Comparison of ENCODE assay signal across 9 cellular contexts in the genomic region with DNA sequence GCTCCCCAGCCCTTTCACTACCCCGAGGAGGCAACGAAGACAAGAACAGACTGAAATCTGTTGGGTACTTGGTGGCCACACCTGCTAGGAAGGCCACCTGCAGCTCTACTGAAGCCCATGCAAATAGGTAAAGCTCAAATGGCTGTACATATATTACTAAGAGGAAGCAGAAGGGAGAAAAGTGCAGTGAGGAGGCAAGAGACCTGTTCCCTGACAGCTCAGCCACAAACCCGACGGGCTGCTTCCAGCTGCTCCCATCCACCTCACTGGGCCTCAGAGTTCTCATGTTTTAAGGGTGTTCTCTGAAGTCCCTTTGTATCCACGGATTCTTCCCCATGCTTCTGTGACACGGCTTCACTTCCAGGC. TPM values are rescaled to one million over a fixed set of nuclear protein-coding genes. Genes with fewer than 3 reads are reported as not detected.
DNase-seq lines count a peak whose midpoint lies in the region; ATAC-seq, FAIRE-seq and TF ChIP-seq lines count a peak whose summit lies in the region.
"Had no signal": no experiment of that assay in that cellular context is flagged by ENCODE, and none has a peak within 500 bp of the region (broad histone marks: within the 10 kb centered on the region; RNA-seq: fewer than 3 reads in every experiment).

No MANE protein-coding gene starts in this region.

- peak overlapping the region; percentile 86 for H3K18ac ChIP-seq in neuronal stem cell (ENCODE audit: low read length)

- H2BK12ac ChIP-seq in neuronal stem cell (ENCODE audit: low read length): no peak overlapping the region

- H3K9me3 ChIP-seq in breast epithelium (no peaks in the 10 kb centered on the region), GM12878 (replicated peaks; ENCODE audit: control insufficient read depth, insufficient read depth, low read length) (no peaks in the 10 kb centered on the region), neuronal stem cell (replicated peaks in 1 of 2; ENCODE audit: control insufficient read depth in 2 of 2, insufficient read depth in 1 of 2, low read depth in 1 of 2, low read length in 2 of 2) (no peaks in the 10 kb centered on the region), HAP-1 (no peaks in the 10 kb centered on the region)

- peak overlapping the region; percentile 56 for H2BK5ac ChIP-seq in neuronal stem cell (ENCODE audit: low read length)

- peaks cover 5% of the 10 kb centered on the region for H3K36me3 Mint-ChIP-seq in MCF 10A (ENCODE audit: insufficient read depth, unreplicated experiment)

- H3K23ac ChIP-seq in neuronal stem cell (ENCODE audit: low read depth, low read length, poor library complexity): no peak overlapping the region

- H3K27ac ChIP-seq in breast epithelium (peak overlapping the region; percentile 67 to 73), GM12878 (ENCODE audit: control insufficient read depth, insufficient read depth) (peak overlapping the region; percentile 38), neuronal stem cell (replicated peaks; ENCODE audit: low read length) (peak overlapping the region; percentile 44)

- H4K8ac ChIP-seq in neuronal stem cell (ENCODE audit: low read depth, low read length): no peak overlapping the region

- H4K20me1 ChIP-seq in GM12878 (ENCODE audit: control insufficient read depth, insufficient read depth): no peaks in the 10 kb centered on the region

- H3K9me3 Mint-ChIP-seq in MCF 10A (ENCODE audit: unreplicated experiment): no peaks in the 10 kb centered on the region

- 3% methylated on average over 6 of the region's 6 CpGs for WGBS in GM12878 (ENCODE audit: insufficient coverage, insufficient replicate concordance, low lambda C conversion rate, missing lambda C conversion rate)
- no CpG with 5 or more reads among the region's 6 CpGs for WGBS in neuronal stem cell (ENCODE audit: extremely low coverage in 2 of 2, insufficient read length in 2 of 2, insufficient replicate concordance in 1 of 2), 2 donors

- peak overlapping the region in 2 of 3 donors; percentile 10 to 29 for H3K4me3 ChIP-seq in breast epithelium
- no peak overlapping the region for H3K4me3 ChIP-seq in GM12878
- H3K4me3 ChIP-seq in neuronal stem cell (ENCODE audit: low read length in 2 of 2): no peak overlapping the region
- H3K4me3 ChIP-seq in HAP-1: no peak overlapping the region

- RAD21 ChIA-PET in GM12878 (lab: Charles Lee; ENCODE audit: unreplicated experiment): interaction anchor here (0.5 to 1.4 kb wide), 3 partner anchors 16 to 59 kb away, joined by 3 to 4 read pairs (median 4); no protein-coding TSS in a partner anchor

- H3K14ac ChIP-seq in neuronal stem cell (ENCODE audit: low read length): no peak overlapping the region

- H3K4me1 ChIP-seq in breast epithelium: peaks cover 8 to 26% of the 10 kb centered on the region in 2 donors
- peaks cover 23% of the 10 kb centered on the region for H3K4me1 ChIP-seq in GM12878 (ENCODE audit: control insufficient read depth, insufficient read depth, low read length)
- peaks cover 15 to 27% of the 10 kb centered on the region in 2 donors for H3K4me1 ChIP-seq in neuronal stem cell (ENCODE audit: control insufficient read depth in 2 of 2, insufficient read depth in 1 of 2, low read depth in 1 of 2, low read length in 2 of 2)
- no peaks in the 10 kb centered on the region for H3K4me1 ChIP-seq in HAP-1

- no peaks in the 10 kb centered on the region for H3K27me3 Mint-ChIP-seq in MCF 10A (ENCODE audit: insufficient read depth, unreplicated experiment)

- H2AFZ ChIP-seq in GM12878 (ENCODE audit: control insufficient read depth, low read depth, low read length): no peak overlapping the region; the same call in 1 of the 2 replicates
- H2AFZ ChIP-seq in neuronal stem cell (ENCODE audit: low read length): peak overlapping the region; percentile 64

- peak overlapping the region; percentile 17 for H3K4me2 ChIP-seq in GM12878 (ENCODE audit: control insufficient read depth, insufficient read depth)
- H3K4me2 ChIP-seq in neuronal stem cell (ENCODE audit: insufficient read depth, low read length, poor library complexity, severe bottlenecking): peak overlapping the region; percentile 28

- POLR2A ChIA-PET in MCF 10A (lab: Yijun Ruan, JAX) (interaction anchor here (0.8 to 1.6 kb wide), 2 partner anchors 16 to 53 kb away, joined by 3 read pairs; no protein-coding TSS in a partner anchor), GM12878 (lab: Charles Lee) (no interaction called here)

- intact Hi-C loops in breast epithelium (cut with DNase I; ENCODE audit: low total_unique reads): no loop called here
- intact Hi-C loops in MCF 10A (cut with micrococcal nuclease): no loop called here
- intact Hi-C loops in GM12878 (cut with micrococcal nuclease; ENCODE audit: unreplicated experiment): no loop called here

- no peak overlapping the region for H3K4ac ChIP-seq in neuronal stem cell (ENCODE audit: low read length)

- ATAC-seq in HG03342 (IDR thresholded peaks at IDR 0.05; ENCODE audit: unreplicated experiment) (peak; percentile 95), GM12878 (peak; percentile 81)

- no peak for TF ChIP-seq EP300 in GM12878 (IDR thresholded peaks at IDR 0.05; ENCODE audit: borderline replicate concordance in 1 of 2, control insufficient read depth in 1 of 2, low read depth in 2 of 2, low read length in 2 of 2)

- H3K36me3 ChIP-seq in breast epithelium: no peaks in the 10 kb centered on the region
- H3K36me3 ChIP-seq in GM12878 (ENCODE audit: control insufficient read depth in 2 of 2, insufficient read depth in 2 of 2, low read length in 1 of 2): no peaks in the 10 kb centered on the region
- no peaks in the 10 kb centered on the region for H3K36me3 ChIP-seq in neuronal stem cell (replicated peaks in 1 of 2; ENCODE audit: control insufficient read depth in 2 of 2, insufficient read depth in 2 of 2, low read length in 2 of 2)
- H3K36me3 ChIP-seq in HAP-1 (replicated peaks): no peaks in the 10 kb centered on the region

- H3K79me1 ChIP-seq in neuronal stem cell (ENCODE audit: low read depth, low read length): no peaks in the 10 kb centered on the region

- peaks cover 15% of the 10 kb centered on the region for H3K79me2 ChIP-seq in GM12878 (ENCODE audit: control insufficient read depth, insufficient read depth, low read length)

- SMC1A ChIA-PET in GM12878 (lab: Charles Lee; ENCODE audit: uncharacterized antibody, unreplicated experiment): interaction anchor here (1.1 to 1.4 kb wide), 5 partner anchors 10 to 133 kb away, joined by 3 to 4 read pairs (median 4); no protein-coding TSS in a partner anchor

- no peak overlapping the region for H3K27ac Mint-ChIP-seq in MCF 10A (ENCODE audit: low read depth, unreplicated experiment)

- no peak overlapping the region for H3K9ac ChIP-seq in GM12878 (ENCODE audit: control insufficient read depth, insufficient read depth, low read length)
- peak overlapping the region; percentile 61 for H3K9ac ChIP-seq in neuronal stem cell (ENCODE audit: low read depth, low read length, poor library complexity)

- no TSS peak for BruUV-seq in MCF 10A (replicated peaks; lab: Mats Ljungman, UMichigan)
- BruUV-seq in GM12878 (replicated peaks; lab: Mats Ljungman, UMichigan): no TSS peak

- no peak overlapping the region for H3K4me3 Mint-ChIP-seq in MCF 10A (ENCODE audit: unreplicated experiment)

- no peak for TF ChIP-seq CTCF in breast epithelium (IDR thresholded peaks at IDR 0.05)
- no peak for TF ChIP-seq CTCF in MCF 10A (IDR thresholded peaks at IDR 0.05; ENCODE audit: unreplicated experiment)
- no peak for TF ChIP-seq CTCF in GM12878 (IDR thresholded peaks at IDR 0.05 in 2 of 3, conservative IDR thresholded peaks at IDR 0.05 in 1 of 3; ENCODE audit: control insufficient read depth in 2 of 3, extremely low read depth in 1 of 3, insufficient read depth in 1 of 3, low read depth in 3 of 3, low read length in 3 of 3)

- FAIRE-seq in GM12878 (lab: Jason Lieb, UNC): peak; percentile 35

- no peak overlapping the region for H4K91ac ChIP-seq in neuronal stem cell (ENCODE audit: low read depth, low read length, poor library complexity)

- CTCF ChIA-PET in MCF 10A (lab: Yijun Ruan, JAX) (interaction anchor here (0.5 to 0.9 kb wide), 4 partner anchors 39 to 136 kb away, joined by 3 read pairs; no protein-coding TSS in a partner anchor), GM12878 (lab: Yijun Ruan, JAX) (interaction anchor here (0.9 to 1.4 kb wide), 3 partner anchors 10 to 43 kb away, joined by 3 to 5 read pairs (median 3); no protein-coding TSS in a partner anchor)

- H2BK120ac ChIP-seq in neuronal stem cell (ENCODE audit: low read depth, low read length): no peak overlapping the region

- no peak for TF ChIP-seq RAD21 in GM12878 (IDR thresholded peaks at IDR 0.05; ENCODE audit: insufficient read depth, low read depth, low read length)

- in situ Hi-C loops in GM12878 (cut with MboI) (no loop called here), HAP-1 (cut with MboI; ENCODE audit: low sequenced_read_pairs) (no loop called here)

- no peak for DNase-seq in breast epithelium (ENCODE audit: low spot score in 2 of 2)
- no peak for DNase-seq in MCF 10A (ENCODE audit: unreplicated experiment)
- no peak for DNase-seq in GM12878 (ENCODE audit: low read depth, low spot score)
- no peak for DNase-seq in neuronal stem cell (ENCODE audit: low spot score)
- no peak for DNase-seq in HAP-1 (ENCODE audit: low spot score in 2 of 2)
- DNase-seq in NCI-H1694 (lab: John Stamatoyannopoulos, UW): no peak
- DNase-seq in SIG-M5 treated with dmso at 0.1 percent for 504 hours (lab: John Stamatoyannopoulos, UW; ENCODE audit: unreplicated experiment): no peak
- DNase-seq: DND-41 had no signal

- H2BK15ac ChIP-seq in neuronal stem cell (ENCODE audit: low read length): peak overlapping the region; percentile 23

- no peak for TF ChIP-seq POLR2A in breast epithelium (IDR thresholded peaks at IDR 0.05)
- no peak for TF ChIP-seq POLR2A in GM12878 (IDR thresholded peaks at IDR 0.05; ENCODE audit: low read depth, low read length)

- H3K4me1 Mint-ChIP-seq in MCF 10A (ENCODE audit: insufficient read depth, unreplicated experiment): peaks cover 59% of the 10 kb centered on the region

- H3K27me3 ChIP-seq in breast epithelium (no peaks in the 10 kb centered on the region), GM12878 (replicated peaks in 1 of 2; ENCODE audit: control insufficient read depth in 2 of 2, insufficient read depth in 2 of 2, low read length in 1 of 2) (no peaks in the 10 kb centered on the region), neuronal stem cell (ENCODE audit: control insufficient read depth in 3 of 3, insufficient read depth in 3 of 3, low read depth in 1 of 3, low read length in 3 of 3) (no peaks in the 10 kb centered on the region), HAP-1 (ENCODE audit: low read depth) (no peaks in the 10 kb centered on the region)

- no peak overlapping the region for H2AK5ac ChIP-seq in neuronal stem cell (ENCODE audit: low read depth, low read length)

RNA-seq across cellular contexts. Expression of gene TRAM2, which starts 24.6 kb away (rescaled TPM):
- total RNA-seq in breast epithelium: 10 to 100 TPM; 11.9 to 33.0 (median 24.3) TPM
- total RNA-seq in MCF 10A (2022): 9.9 and 10.1 TPM in 2 replicates
- total RNA-seq in GM12878 (2013; cell fraction: nucleolus; rRNA removed): 9.5 and 10.9 TPM in 2 replicates
- total RNA-seq in GM12878 (2014; rRNA removed): 10.9 and 11.0 TPM in 2 replicates
- total RNA-seq in GM12878 (2014; rRNA removed; fragmentation: Illumina TruSeq; extraction: Trizol): 7.9 and 8.2 TPM in 2 replicates
- 12.5 and 13.2 TPM in 2 replicates for total RNA-seq in GM12878 (2021)
- polyA plus RNA-seq in GM12878 (2011; ENCODE audit: low read depth): 4.4 TPM
- 4.8 and 6.8 TPM in 2 replicates for polyA plus RNA-seq in GM12878 (2011; rRNA removed)
- 6.9 and 7.2 TPM in 2 replicates for polyA plus RNA-seq in GM12878 (2011; cell fraction: cytosol; rRNA removed)
- 12.2 and 13.7 TPM in 2 replicates for polyA plus RNA-seq in GM12878 (2011; cell fraction: nucleus; rRNA removed)
- 5.6 and 6.1 TPM in 2 replicates for polyA plus RNA-seq in GM12878 (2012)
- 12.4 and 13.9 TPM in 2 replicates for polyA plus RNA-seq in GM12878 (2014; fragmentation: Illumina TruSeq; extraction: Trizol)
- 1 to 10 TPM; 2.5 TPM for polyA plus RNA-seq in GM12878 (2014; fragmentation: Nextera tagmentation; extraction: Ambion mirVana)
- 10.5 and 11.1 TPM in 2 replicates for polyA plus RNA-seq in GM12878 (2014; rRNA removed)
- polyA plus RNA-seq in GM12878 (2016; fragmentation: Nextera tagmentation; extraction: Ambion mirVana): 10 to 100 TPM; 13.9 to 15.0 TPM
- 5.0 and 5.9 TPM in 2 replicates for polyA minus RNA-seq in GM12878 (2011; rRNA and poly(A)+ RNA removed)
- polyA minus RNA-seq in GM12878 (2011; cell fraction: cytosol; rRNA and poly(A)+ RNA removed): 1.9 and 3.6 TPM in 2 replicates
- polyA minus RNA-seq in GM12878 (2011; cell fraction: nucleus; rRNA and poly(A)+ RNA removed): 3.1 and 5.9 TPM in 2 replicates
- polyA plus RNA-seq in neuronal stem cell (2013, experiment 1 of 2): 13.2 TPM
- polyA plus RNA-seq in neuronal stem cell (2013, experiment 2 of 2): 14.0 TPM

Comparison
In these comparisons a context has a peak if more than half of its experiments do, and no peak if none do; other contexts are left out.
1. H3K4me3 ChIP-seq: peak in breast epithelium (2 of 3); none in GM12878 (single experiment), neuronal stem cell (0 of 2) and HAP-1 (single experiment).
2. Peak in every context shown above with its lines, with median percentiles within 50 percentile points of each other: H3K27ac ChIP-seq.